Comparison of ENCODE assay signal across 8 cellular contexts in the genomic region with DNA sequence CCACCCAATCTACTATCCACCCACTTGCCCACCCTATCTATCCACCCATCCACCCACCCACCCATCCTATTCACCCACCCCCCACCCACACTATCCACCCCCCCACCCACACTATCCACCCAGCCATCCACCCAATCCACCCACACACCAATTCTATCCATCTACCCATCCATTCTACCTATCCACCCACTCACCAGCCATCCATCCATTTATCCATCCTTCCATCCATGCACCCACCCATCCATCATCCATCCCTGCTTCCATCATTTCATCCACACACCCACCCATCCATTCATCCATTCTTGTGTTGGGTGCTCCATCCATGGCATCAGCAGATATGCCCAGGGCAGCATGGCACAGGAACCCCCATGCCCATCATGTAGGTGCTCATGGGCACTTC.
"Had no signal": no experiment of that assay in that cellular context is flagged by ENCODE, and none has a peak within 500 bp of the region (broad histone marks: within the 10 kb centered on the region; RNA-seq: fewer than 3 reads in every experiment).

No MANE protein-coding gene starts in this region.

- H3K9ac ChIP-seq: GM23248 had no signal

- H3K27ac Mint-ChIP-seq: GM23338, H9, HFFc6 had no signal

- H3K9me3 ChIP-seq: HAP-1 had no signal

- H3K4me3 Mint-ChIP-seq: GM23338, H9, HFFc6 had no signal

- H2AFZ ChIP-seq: GM23248, GM23338 had no signal

- DNase-seq: GM23248, GOT3, H7, H9, HCEC 1CT, HFFc6 had no signal

- H3K4me3 ChIP-seq: GM23248, GM23338, HAP-1 had no signal

- H3K9me3 Mint-ChIP-seq: GM23338, H9 had no signal

- H3K4me2 ChIP-seq: GM23338 had no signal

- H3K4me1 ChIP-seq: HAP-1 had no signal

- H3K36me3 ChIP-seq: HAP-1 had no signal

- H3K27ac ChIP-seq: GM23248 had no signal
